ENCODE assay signal across 1 cellular context in genomic region chr20:699811-700338, GRCh38.
A peak's percentile ranks its signal among the peaks of the same experiment; 100 is the strongest.
TF ChIP-seq lines count a peak whose summit lies in the region.

No MANE protein-coding gene starts in this region.

TF ChIP-seq in K562, 482 proteins besides CTCF, POLR2A, EP300 and RAD21:
- no peak for TF ChIP-seq HDAC2 (IDR thresholded peaks at IDR 0.05)
- no peak for TF ChIP-seq ZNF449 (CRISPR knock-in tag; IDR thresholded peaks at IDR 0.05)
- TF ChIP-seq EGR1 (conservative IDR thresholded peaks at IDR 0.05) = peak; percentile 65
- no peak for TF ChIP-seq DIDO1 (tag; IDR thresholded peaks at IDR 0.05; ENCODE audit: low read depth)
- no peak for TF ChIP-seq GATAD2B (IDR thresholded peaks at IDR 0.05; ENCODE audit: borderline replicate concordance)
- no peak for TF ChIP-seq ILK (tag; IDR thresholded peaks at IDR 0.05; ENCODE audit: borderline replicate concordance, low read depth)
- peak; percentile 14; the same call in 1 of the 2 replicates for TF ChIP-seq VEZF1 (CRISPR knock-in tag; IDR thresholded peaks at IDR 0.05)
- TF ChIP-seq ZNF57 (CRISPR knock-in tag; IDR thresholded peaks at IDR 0.05) = no peak
